In the genomic region with DNA sequence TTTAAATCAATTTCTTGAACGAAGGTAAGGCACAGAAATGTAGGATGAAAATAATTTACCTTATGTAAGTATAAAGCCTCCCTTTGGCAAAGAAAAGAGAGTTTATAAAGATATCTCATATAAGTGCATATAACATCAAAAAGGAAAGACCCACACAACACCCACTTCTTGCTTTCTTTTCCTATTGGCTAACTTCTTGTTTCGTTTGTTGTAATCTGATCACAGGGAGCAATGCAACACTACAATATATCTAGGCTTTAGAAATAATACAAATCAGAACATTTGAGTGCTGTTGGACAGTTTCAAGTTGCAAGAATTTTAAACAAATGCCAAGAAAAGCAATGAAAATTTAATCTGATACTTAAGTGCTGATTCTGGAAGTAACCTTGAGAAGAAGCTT, we compare ENCODE assay signal across 8 cellular contexts. TPM values are rescaled to one million over a fixed set of nuclear protein-coding genes. Genes with fewer than 3 reads are reported as not detected.
DNase-seq lines count a peak whose midpoint lies in the region; ATAC-seq, FAIRE-seq and TF ChIP-seq lines count a peak whose summit lies in the region.

No MANE protein-coding gene starts in this region.

- intact Hi-C loops in heart right ventricle (cut with DNase I) = loop anchor here in 8 of 10 donors (5.0 to 10.0 kb wide), 9 partner anchors 44 to 319 kb away; a partner anchor contains a TSS
- intact Hi-C loops in cardiac septum (cut with DNase I) = loop anchor here (2.0 to 5.0 kb wide), 4 partner anchors 74 to 256 kb away; a partner anchor contains a TSS
- intact Hi-C loops in esophagus muscularis mucosa (cut with DNase I) = loop anchor here (5.0 to 10.0 kb wide), 3 partner anchors 99 to 319 kb away; no protein-coding TSS in a partner anchor
- intact Hi-C loops in prostate gland (cut with DNase I) = loop anchor here (2.0 to 5.0 kb wide), 6 partner anchors 99 to 316 kb away; a partner anchor contains a TSS

- no peak for TF ChIP-seq EP300 in esophagus muscularis mucosa (IDR thresholded peaks at IDR 0.05)

- POLR2A ChIA-PET in RWPE1 (lab: Yijun Ruan, JAX; ENCODE audit: low non-redundant PET) = interaction anchor here (0.7 kb wide), 1 partner anchor 10 kb away, joined by 12 read pairs; no protein-coding TSS in a partner anchor

- CTCF ChIA-PET in RWPE1 (lab: Yijun Ruan, JAX) = interaction anchor here (0.7 to 1.1 kb wide), 2 partner anchors 68 to 99 kb away, joined by 3 read pairs; no protein-coding TSS in a partner anchor

- DNase-seq in heart right ventricle (no peak), cardiac septum (ENCODE audit: low spot score) (no peak), RWPE1 (ENCODE audit: low spot score) (peak; percentile 64), esophagus muscularis mucosa (ENCODE audit: extremely low spot score) (no peak), prostate gland (ENCODE audit: low spot score) (no peak), NCI-H1436 (lab: John Stamatoyannopoulos, UW) (no peak), frontal cortex (ENCODE audit: low spot score in 2 of 2) (no peak)
- DNase-seq in NK-92 treated with Interleukin-12 subunit alpha and Interleukin-12 subunit beta, amount 100 ng/mL, for 24 hours (lab: John Stamatoyannopoulos, UW) = no peak

- no peak for FAIRE-seq in frontal cortex (lab: Jason Lieb, UNC)

- H3K4me1 ChIP-seq in heart right ventricle = peaks cover 0 to 59% (median 35%) of the 10 kb centered on the region in 9 donors
- peaks cover 21 to 53% (median 41%) of the 10 kb centered on the region in 4 donors for H3K4me1 ChIP-seq in esophagus muscularis mucosa
- H3K4me1 ChIP-seq in prostate gland (replicated peaks) = no peaks in the 10 kb centered on the region

- no peaks in the 10 kb centered on the region for H3K27me3 ChIP-seq in heart right ventricle
- H3K27me3 ChIP-seq in esophagus muscularis mucosa = no peaks in the 10 kb centered on the region
- H3K27me3 ChIP-seq in prostate gland (replicated peaks; ENCODE audit: insufficient read depth) = no peaks in the 10 kb centered on the region

- H3K4me3 ChIP-seq in heart right ventricle (peak overlapping the region in 9 of 10 donors; percentile 72 to 92 (median 86)), esophagus muscularis mucosa (peak overlapping the region; percentile 73 to 89 (median 86)), prostate gland (no peak overlapping the region)

- H3K27ac ChIP-seq in heart right ventricle = peak overlapping the region in 4 of 10 donors; percentile 92 to 98 (median 95)
- no peak overlapping the region for H3K27ac ChIP-seq in RWPE1
- H3K27ac ChIP-seq in esophagus muscularis mucosa (replicated peaks in 1 of 4) = peak overlapping the region; percentile 92 to 99 (median 98)
- no peak overlapping the region for H3K27ac ChIP-seq in prostate gland

- ATAC-seq in heart right ventricle = no peak

- WGBS in heart right ventricle, 2 donors = 22 to 24% methylated on average over 2 of the region's 2 CpGs
- WGBS in esophagus muscularis mucosa = 23% methylated on average over 2 of the region's 2 CpGs
- WGBS in prostate gland = 21% methylated on average over 2 of the region's 2 CpGs

- H3K9me3 ChIP-seq in heart right ventricle = no peaks in the 10 kb centered on the region
- H3K9me3 ChIP-seq in esophagus muscularis mucosa = no peaks in the 10 kb centered on the region
- no peaks in the 10 kb centered on the region for H3K9me3 ChIP-seq in prostate gland

- H3K36me3 ChIP-seq in heart right ventricle (no peaks in the 10 kb centered on the region), esophagus muscularis mucosa (no peaks in the 10 kb centered on the region), prostate gland (no peaks in the 10 kb centered on the region)

- TF ChIP-seq CTCF in heart right ventricle (IDR thresholded peaks at IDR 0.05) = no peak
- no peak for TF ChIP-seq CTCF in RWPE1 (conservative IDR thresholded peaks at IDR 0.05; ENCODE audit: low read depth)
- TF ChIP-seq CTCF in esophagus muscularis mucosa (IDR thresholded peaks at IDR 0.05) = no peak
- TF ChIP-seq CTCF in prostate gland (IDR thresholded peaks at IDR 0.05) = no peak

- TF ChIP-seq POLR2A in esophagus muscularis mucosa (IDR thresholded peaks at IDR 0.05; ENCODE audit: low read depth) = no peak
- TF ChIP-seq POLR2A in prostate gland (IDR thresholded peaks at IDR 0.05) = peak; percentile 63

RNA-seq across cellular contexts. Expression of a gene that starts 1.3 kb away (rescaled TPM):
- total RNA-seq in heart right ventricle (10 to 100 TPM; 15.6 to 33.4 (median 22.6) TPM), cardiac septum (19.9 TPM), esophagus muscularis mucosa (10 to 100 TPM; 30.5 to 48.6 (median 37.3) TPM), prostate gland (10 to 100 TPM in 1 of 2 donors, 1 to 10 TPM in 1; 9.9 to 13.9 TPM), frontal cortex (12.6 TPM)
- 1 to 10 TPM; 1.2 to 2.8 TPM for polyA plus RNA-seq in heart right ventricle

RNA-seq across cellular contexts. Expression of a gene that starts 1.7 kb away (rescaled TPM):
- total RNA-seq in heart right ventricle (10 to 100 TPM; 56.0 to 92.5 (median 75.0) TPM), cardiac septum (77.4 TPM), esophagus muscularis mucosa (10 to 100 TPM; 73.0 to 90.3 (median 87.0) TPM), prostate gland (10 to 100 TPM; 37.4 to 81.6 TPM), frontal cortex (293 TPM)
- polyA plus RNA-seq in heart right ventricle = 10 to 100 TPM; 17.1 to 23.6 TPM

Comparison
In these comparisons a context has a peak if more than half of its experiments do, and no peak if none do; other contexts are left out.
1. H3K27ac ChIP-seq: peak in esophagus muscularis mucosa (4 of 4); none in RWPE1 (single experiment) and prostate gland (0 of 2).
2. H3K4me3 ChIP-seq: peak in heart right ventricle (9 of 10) and esophagus muscularis mucosa (4 of 4); none in prostate gland (0 of 2).